ENCODE assay signal across 17 cellular contexts in the genomic region with DNA sequence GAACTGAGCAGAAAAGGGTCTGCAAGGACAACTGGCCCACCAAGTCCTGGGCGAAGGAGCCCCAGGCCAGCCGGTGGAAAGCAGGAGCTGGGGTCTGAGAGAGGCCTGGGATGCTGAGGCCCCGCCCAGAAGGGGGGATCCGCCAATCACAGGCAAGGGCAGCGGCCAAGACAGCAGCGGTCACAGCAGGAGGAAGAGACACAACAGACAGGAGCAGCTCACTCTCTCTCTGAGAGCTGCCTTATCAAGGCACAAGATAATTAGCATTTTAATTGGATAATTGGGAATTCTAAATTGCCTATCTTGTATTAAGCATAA.
"Had no signal": no experiment of that assay in that cellular context is flagged by ENCODE, and none has a peak within 500 bp of the region (broad histone marks: within the 10 kb centered on the region; RNA-seq: fewer than 3 reads in every experiment).

No MANE protein-coding gene starts in this region.

- H3K4me1 ChIP-seq: lower lobe of right lung had no signal

- ATAC-seq: esophagus mucosa, lower lobe of right lung had no signal

- H3K27me3 ChIP-seq: sigmoid colon, transverse colon had no signal

- H3K36me3 Mint-ChIP-seq: naive B cell had no signal

- FAIRE-seq: endometrium had no signal

- H3K27ac ChIP-seq: lower lobe of right lung, sigmoid colon, transverse colon had no signal

- DNase-seq: activated CD4-positive, alpha-beta T cell treated with anti-CD3 and anti-CD28 coated beads, Interleukin-2, amount 50 U/mL, for 4 hours; activated CD4-positive, CD25-positive, alpha-beta regulatory T cell treated with anti-CD3 and anti-CD28 coated beads, Interleukin-2, amount 50 U/mL, for 72 hours; activated gamma-delta T cell; activated naive CD8-positive, alpha-beta T cell treated with anti-CD3 and anti-CD28 coated beads for 36 hours; activated T-cell treated with anti-CD3 and anti-CD28 coated beads, Interleukin-2, amount 50 U/mL, for 24 hours; islet precursor cell; lower lobe of right lung; naive B cell; nucleus accumbens; sigmoid colon; stimulated activated CD4-positive, alpha-beta T cell treated with anti-CD3 and anti-CD28 coated beads, Interleukin-2, amount 100 ng/mL, for 24 hours; stimulated activated naive CD4-positive, alpha-beta T cell; SW 1271; transverse colon had no signal

- H3K9me3 Mint-ChIP-seq: activated naive CD8-positive, alpha-beta T cell treated with anti-CD3 and anti-CD28 coated beads for 36 hours; activated T-cell treated with anti-CD3 and anti-CD28 coated beads, Interleukin-2, amount 50 U/mL, for 24 hours; naive B cell; T-helper 2 cell treated with Interferon-gamma antibody and Interleukin-4, amounts not matched to agents 5 μg/mL and 100 μg/mL, for 36 hours had no signal

- H3K9me3 ChIP-seq: lower lobe of right lung, sigmoid colon, transverse colon had no signal

- H3K36me3 ChIP-seq: lower lobe of right lung, sigmoid colon, transverse colon had no signal

- H3K27ac Mint-ChIP-seq: activated naive CD8-positive, alpha-beta T cell treated with anti-CD3 and anti-CD28 coated beads for 36 hours; activated T-cell treated with anti-CD3 and anti-CD28 coated beads, Interleukin-2, amount 50 U/mL, for 24 hours; naive B cell; T-helper 2 cell treated with Interferon-gamma antibody and Interleukin-4, amounts not matched to agents 5 μg/mL and 100 μg/mL, for 36 hours had no signal

- H3K4me3 ChIP-seq: lower lobe of right lung, sigmoid colon, transverse colon had no signal
